Comparison of ENCODE assay signal across 20 cellular contexts in genomic region chr22:17924735-17925727, GRCh38.
DNase-seq lines count a peak whose midpoint lies in the region; TF ChIP-seq lines count a peak whose summit lies in the region.
"Had no signal": no experiment of that assay in that cellular context is flagged by ENCODE, and none has a peak within 500 bp of the region (broad histone marks: within the 10 kb centered on the region; RNA-seq: fewer than 3 reads in every experiment).

No MANE protein-coding gene starts in this region.

- POLR2A ChIA-PET in RWPE1 (lab: Yijun Ruan, JAX; ENCODE audit: low non-redundant PET) = no interaction called here

- no peaks in the 10 kb centered on the region for H3K9me3 Mint-ChIP-seq in mesothelial cell of epicardium
- H3K9me3 Mint-ChIP-seq in activated T-helper 2 cell treated with anti-CD3 and anti-CD28 coated beads, Interferon-gamma antibody, Interleukin-2, Interleukin-4, amounts not matched to agents 10 μg/mL and 5 μg/mL and 100 μg/mL, durations not matched to agents 14 hours and 24 hours and 36 hours = no peaks in the 10 kb centered on the region
- H3K9me3 Mint-ChIP-seq: GM23338 had no signal

- CTCF ChIA-PET in RWPE1 (lab: Yijun Ruan, JAX) = interaction anchor here (0.6 kb wide), 1 partner anchor 152 kb away, joined by 3 read pairs; no protein-coding TSS in a partner anchor

- H3K4me1 ChIP-seq in BLaER1 treated with 17β-estradiol and CSF1 and Interleukin-3, amounts not matched to agents 10 nM and 100 nM = peaks cover 0 to 41% (median 20%) of the 10 kb centered on the region in 10 experiments; a peak in 13 of 20 replicates

- H3K9me3 ChIP-seq in BLaER1 treated with 17β-estradiol and CSF1 and Interleukin-3, amounts not matched to agents 10 nM and 100 nM (replicated peaks in 1 of 11) = peaks cover 0 to 8% (median 4%) of the 10 kb centered on the region in 11 experiments; a peak in 9 of 22 replicates
- H3K9me3 ChIP-seq: esophagus muscularis mucosa had no signal

- peaks cover 0 to 93% (median 51%) of the 10 kb centered on the region in 11 experiments; a peak in 17 of 22 replicates for H4K20me1 ChIP-seq in BLaER1 treated with 17β-estradiol and CSF1 and Interleukin-3, amounts not matched to agents 10 nM and 100 nM

- H3K27ac ChIP-seq in BLaER1 treated with 17β-estradiol and CSF1 and Interleukin-3, amounts not matched to agents 10 nM and 100 nM = no peak overlapping the region
- H3K27ac ChIP-seq in RWPE1 = peak overlapping the region; percentile 36
- H3K27ac ChIP-seq: skin epidermis had no signal

- no peaks in the 10 kb centered on the region for H3K27me3 ChIP-seq in BLaER1 treated with 17β-estradiol and CSF1 and Interleukin-3, amounts not matched to agents 10 nM and 100 nM
- H3K27me3 ChIP-seq: esophagus muscularis mucosa had no signal

- H3K27ac Mint-ChIP-seq in mesothelial cell of epicardium = peak overlapping the region; percentile 55
- H3K27ac Mint-ChIP-seq in activated T-helper 2 cell treated with anti-CD3 and anti-CD28 coated beads, Interferon-gamma antibody, Interleukin-2, Interleukin-4, amounts not matched to agents 10 μg/mL and 5 μg/mL and 100 μg/mL, durations not matched to agents 14 hours and 24 hours and 36 hours = no peak overlapping the region
- H3K27ac Mint-ChIP-seq: activated naive CD8-positive, alpha-beta T cell; GM23338 had no signal

- peaks cover 48% of the 10 kb centered on the region for H3K4me1 Mint-ChIP-seq in mesothelial cell of epicardium
- H3K4me1 Mint-ChIP-seq in activated T-helper 2 cell treated with anti-CD3 and anti-CD28 coated beads, Interferon-gamma antibody, Interleukin-2, Interleukin-4, amounts not matched to agents 10 μg/mL and 5 μg/mL and 100 μg/mL, durations not matched to agents 14 hours and 24 hours and 36 hours (ENCODE audit: low read depth) = peaks cover 16% of the 10 kb centered on the region

- no peak overlapping the region for H3K4me3 ChIP-seq in BLaER1 treated with 17β-estradiol and CSF1 and Interleukin-3, amounts not matched to agents 10 nM and 100 nM
- no peak overlapping the region for H3K4me3 ChIP-seq in fibroblast of pulmonary artery (replicated peaks; ENCODE audit: low read depth, low read length)
- H3K4me3 ChIP-seq: esophagus muscularis mucosa, GM23338, skin epidermis had no signal

- no peaks in the 10 kb centered on the region for H3K36me3 ChIP-seq in BLaER1 treated with 17β-estradiol and CSF1 and Interleukin-3, amounts not matched to agents 10 nM and 100 nM
- H3K36me3 ChIP-seq: esophagus muscularis mucosa had no signal

- H3K4me2 ChIP-seq in BLaER1 treated with 17β-estradiol and CSF1 and Interleukin-3, amounts not matched to agents 10 nM and 100 nM = peak overlapping the region in 6 of 11 experiments; percentile 2 to 24 (median 15); a peak in 6 of 22 replicates
- H3K4me2 ChIP-seq: GM23338 had no signal

- H3K4me3 Mint-ChIP-seq in mesothelial cell of epicardium = no peak overlapping the region
- H3K4me3 Mint-ChIP-seq in activated T-helper 2 cell treated with anti-CD3 and anti-CD28 coated beads, Interferon-gamma antibody, Interleukin-2, Interleukin-4, amounts not matched to agents 10 μg/mL and 5 μg/mL and 100 μg/mL, durations not matched to agents 14 hours and 24 hours and 36 hours (ENCODE audit: low read depth) = no peak overlapping the region
- H3K4me3 Mint-ChIP-seq: activated naive CD8-positive, alpha-beta T cell; GM23338 had no signal

- TF ChIP-seq CTCF in RWPE1 (conservative IDR thresholded peaks at IDR 0.05; ENCODE audit: low read depth) (no peak), fibroblast of pulmonary artery (IDR thresholded peaks at IDR 0.05; ENCODE audit: low read length, missing control alignments) (no peak), mesothelial cell of epicardium (IDR thresholded peaks at IDR 0.05; ENCODE audit: unreplicated experiment) (no peak)

- no peak overlapping the region for H3K9ac ChIP-seq in BLaER1 treated with 17β-estradiol and CSF1 and Interleukin-3, amounts not matched to agents 10 nM and 100 nM

- intact Hi-C loops in activated T-helper 2 cell treated with anti-CD3 and anti-CD28 coated beads, Interferon-gamma antibody, Interleukin-2, Interleukin-4, amounts not matched to agents 10 μg/mL and 5 μg/mL and 100 μg/mL, durations not matched to agents 14 hours and 24 hours and 36 hours (cut with micrococcal nuclease) = no loop called here

- H3K27me3 Mint-ChIP-seq in mesothelial cell of epicardium (ENCODE audit: low read depth) = no peaks in the 10 kb centered on the region
- H3K27me3 Mint-ChIP-seq in activated T-helper 2 cell treated with anti-CD3 and anti-CD28 coated beads, Interferon-gamma antibody, Interleukin-2, Interleukin-4, amounts not matched to agents 10 μg/mL and 5 μg/mL and 100 μg/mL, durations not matched to agents 14 hours and 24 hours and 36 hours (ENCODE audit: low read depth) = no peaks in the 10 kb centered on the region
- H3K27me3 Mint-ChIP-seq: activated naive CD8-positive, alpha-beta T cell had no signal

- DNase-seq in RWPE1 (ENCODE audit: low spot score) (no peak), fibroblast of pulmonary artery (ENCODE audit: low read depth) (peak; percentile 39), mesothelial cell of epicardium (ENCODE audit: low spot score in 2 of 2, unreplicated experiment in 2 of 2) (no peak), DMS79 (lab: John Stamatoyannopoulos, UW) (no peak), NCI-H1417 treated with DMSO at 0.1 percent for 48 hours (lab: John Stamatoyannopoulos, UW) (no peak)
- DNase-seq in activated T-helper 2 cell treated with anti-CD3 and anti-CD28 coated beads, Interferon-gamma antibody, Interleukin-2, Interleukin-4, amounts not matched to agents 10 μg/mL and 5 μg/mL and 100 μg/mL, durations not matched to agents 14 hours and 24 hours and 36 hours (ENCODE audit: low spot score) = no peak
- DNase-seq in activated effector memory CD4-positive, alpha-beta T cell treated with Interleukin-2 at 50 U/mL for 16 hours = no peak
- DNase-seq: activated CD4-positive, alpha-beta T cell treated with anti-CD3 and anti-CD28 coated beads for 4 hours; activated T-cell treated with anti-CD3 and anti-CD28 coated beads for 4 hours; AML-193; cerebellar nuclear complex; NCI-H2081 treated with DMSO at 0.1 percent for 48 hours; NCI-H774; nucleus accumbens; T-helper 2 cell had no signal

- no peaks in the 10 kb centered on the region for H3K36me3 Mint-ChIP-seq in mesothelial cell of epicardium
- H3K36me3 Mint-ChIP-seq in activated T-helper 2 cell treated with anti-CD3 and anti-CD28 coated beads, Interferon-gamma antibody, Interleukin-2, Interleukin-4, amounts not matched to agents 10 μg/mL and 5 μg/mL and 100 μg/mL, durations not matched to agents 14 hours and 24 hours and 36 hours (ENCODE audit: low read depth) = no peaks in the 10 kb centered on the region
- H3K36me3 Mint-ChIP-seq: activated naive CD8-positive, alpha-beta T cell had no signal
